Comparison of ENCODE assay signal across 10 cellular contexts in the genomic region with DNA sequence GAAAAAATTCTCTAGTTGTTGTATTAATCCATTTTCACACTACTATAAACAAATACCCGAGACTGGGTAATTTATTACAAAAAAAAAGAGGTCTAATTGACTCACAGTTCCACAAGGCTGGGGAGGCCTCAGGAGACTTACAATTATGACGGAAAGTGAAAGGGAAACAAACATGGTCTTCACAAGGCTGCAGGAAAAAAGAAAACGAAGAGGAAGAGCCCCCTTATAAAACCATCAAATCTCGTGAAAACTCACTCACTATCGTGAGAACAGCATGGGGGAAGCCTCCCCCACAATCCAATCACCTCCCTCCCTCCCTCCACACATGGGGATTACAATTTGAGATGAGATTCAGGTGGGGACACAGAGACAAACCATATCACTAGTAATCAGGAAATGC.
DNase-seq lines count a peak whose midpoint lies in the region; ATAC-seq and TF ChIP-seq lines count a peak whose summit lies in the region.
"Had no signal": no experiment of that assay in that cellular context is flagged by ENCODE, and none has a peak within 500 bp of the region (broad histone marks: within the 10 kb centered on the region; RNA-seq: fewer than 3 reads in every experiment).

No MANE protein-coding gene starts in this region.

- H3K27me3 Mint-ChIP-seq in activated T-helper 1 cell treated with anti-CD3 and anti-CD28 coated beads, Interleukin-12 subunit alpha, Interleukin-12 subunit beta, Interleukin-2, Interleukin-4 antibody, amounts not matched to agents 30 ng/mL and 10 ng/mL and 1 ng/mL, durations not matched to agents 14 hours and 24 hours and 36 hours (ENCODE audit: insufficient read depth): peaks cover 3% of the 10 kb centered on the region
- no peaks in the 10 kb centered on the region for H3K27me3 Mint-ChIP-seq in Calu3 (ENCODE audit: unreplicated experiment)

- peak overlapping the region; percentile 77 for H3K27ac Mint-ChIP-seq in activated T-helper 1 cell treated with anti-CD3 and anti-CD28 coated beads, Interleukin-12 subunit alpha, Interleukin-12 subunit beta, Interleukin-2, Interleukin-4 antibody, amounts not matched to agents 30 ng/mL and 10 ng/mL and 1 ng/mL, durations not matched to agents 14 hours and 24 hours and 36 hours
- no peak overlapping the region for H3K27ac Mint-ChIP-seq in Calu3 (ENCODE audit: unreplicated experiment)
- H3K27ac Mint-ChIP-seq: H9 had no signal

- H3K4me1 Mint-ChIP-seq in activated T-helper 1 cell treated with anti-CD3 and anti-CD28 coated beads, Interleukin-12 subunit alpha, Interleukin-12 subunit beta, Interleukin-2, Interleukin-4 antibody, amounts not matched to agents 30 ng/mL and 10 ng/mL and 1 ng/mL, durations not matched to agents 14 hours and 24 hours and 36 hours (ENCODE audit: low read depth): peaks cover 10% of the 10 kb centered on the region
- no peaks in the 10 kb centered on the region for H3K4me1 Mint-ChIP-seq in Calu3 (ENCODE audit: low read depth, unreplicated experiment)
- H3K4me1 Mint-ChIP-seq: H9 had no signal

- no peaks in the 10 kb centered on the region for H3K9me3 Mint-ChIP-seq in activated T-helper 1 cell treated with anti-CD3 and anti-CD28 coated beads, Interleukin-12 subunit alpha, Interleukin-12 subunit beta, Interleukin-2, Interleukin-4 antibody, amounts not matched to agents 30 ng/mL and 10 ng/mL and 1 ng/mL, durations not matched to agents 14 hours and 24 hours and 36 hours
- H3K9me3 Mint-ChIP-seq in Calu3 (ENCODE audit: low read depth, unreplicated experiment): no peaks in the 10 kb centered on the region
- H3K9me3 Mint-ChIP-seq: H9 had no signal

- peak overlapping the region; percentile 4 for H3K4me3 Mint-ChIP-seq in activated T-helper 1 cell treated with anti-CD3 and anti-CD28 coated beads, Interleukin-12 subunit alpha, Interleukin-12 subunit beta, Interleukin-2, Interleukin-4 antibody, amounts not matched to agents 30 ng/mL and 10 ng/mL and 1 ng/mL, durations not matched to agents 14 hours and 24 hours and 36 hours
- no peak overlapping the region for H3K4me3 Mint-ChIP-seq in Calu3 (ENCODE audit: low read depth, unreplicated experiment)
- H3K4me3 Mint-ChIP-seq: H9 had no signal

- peak; percentile 5 for DNase-seq in stimulated activated CD4-positive, alpha-beta T cell treated with anti-CD3 and anti-CD28 coated beads, Interleukin-4, amount 100 ng/mL, for 24 hours
- DNase-seq in stimulated activated CD4-positive, alpha-beta T cell treated with anti-CD3 and anti-CD28 coated beads, Interleukin-2, amount 100 ng/mL, for 24 hours: no peak
- DNase-seq in activated T-helper 1 cell treated with anti-CD3 and anti-CD28 coated beads, Interleukin-12 subunit alpha, Interleukin-12 subunit beta, Interleukin-2, Interleukin-4 antibody, amounts not matched to agents 30 ng/mL and 10 ng/mL and 1 ng/mL, durations not matched to agents 14 hours and 24 hours and 36 hours (ENCODE audit: low spot score): no peak
- DNase-seq in Calu3 (no peak), GF-D8 (lab: John Stamatoyannopoulos, UW) (no peak), cortex of kidney (lab: John Stamatoyannopoulos, UW) (no peak), SIG-M5 (lab: John Stamatoyannopoulos, UW) (no peak)
- DNase-seq: H9, NCI-H2107 had no signal

- peak; percentile 85 for ATAC-seq in HG03095 (IDR thresholded peaks at IDR 0.05; ENCODE audit: unreplicated experiment)

- no peak for TF ChIP-seq CTCF in Calu3 (IDR thresholded peaks at IDR 0.05; ENCODE audit: unreplicated experiment)

- no peaks in the 10 kb centered on the region for H3K36me3 Mint-ChIP-seq in activated T-helper 1 cell treated with anti-CD3 and anti-CD28 coated beads, Interleukin-12 subunit alpha, Interleukin-12 subunit beta, Interleukin-2, Interleukin-4 antibody, amounts not matched to agents 30 ng/mL and 10 ng/mL and 1 ng/mL, durations not matched to agents 14 hours and 24 hours and 36 hours (ENCODE audit: low read depth)
- no peaks in the 10 kb centered on the region for H3K36me3 Mint-ChIP-seq in Calu3 (ENCODE audit: insufficient read depth, unreplicated experiment)

- CTCF ChIA-PET in Calu3 (lab: Charles Lee): no interaction called here

- BruUV-seq in Calu3 (replicated peaks; lab: Mats Ljungman, UMichigan): no TSS peak

- intact Hi-C loops in activated T-helper 1 cell treated with anti-CD3 and anti-CD28 coated beads, Interleukin-12 subunit alpha, Interleukin-12 subunit beta, Interleukin-2, Interleukin-4 antibody, amounts not matched to agents 30 ng/mL and 10 ng/mL and 1 ng/mL, durations not matched to agents 14 hours and 24 hours and 36 hours (cut with micrococcal nuclease): no loop called here
- intact Hi-C loops in Calu3 (cut with micrococcal nuclease; ENCODE audit: unreplicated experiment): no loop called here
